In the genomic region with DNA sequence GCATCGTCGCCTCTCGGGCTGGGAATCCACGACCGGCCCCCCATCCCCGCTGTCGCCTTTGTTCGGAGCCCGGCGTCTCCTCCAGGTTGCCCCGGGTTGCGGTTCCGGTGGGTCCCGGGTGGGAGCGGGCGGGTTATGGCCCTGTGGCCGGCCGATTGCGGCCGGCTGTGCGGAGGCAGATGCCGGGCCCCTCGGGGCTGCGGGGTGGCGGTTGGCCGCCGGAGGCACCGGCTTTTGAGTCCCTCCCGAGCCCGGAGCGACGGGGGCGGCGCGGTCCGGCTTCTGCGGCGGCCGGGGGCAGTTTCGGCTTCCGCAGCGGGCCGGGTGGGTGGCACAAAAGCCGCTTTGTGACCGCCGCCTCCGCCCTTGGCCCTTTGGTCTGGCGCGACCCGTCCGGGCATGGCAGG, we compare ENCODE assay signal across 8 cellular contexts. TPM values are rescaled to one million over a fixed set of nuclear protein-coding genes. Genes with fewer than 3 reads are reported as not detected.
DNase-seq lines count a peak whose midpoint lies in the region; ATAC-seq, FAIRE-seq and TF ChIP-seq lines count a peak whose summit lies in the region.

No MANE protein-coding gene starts in this region.

- DNase-seq in GM12891 (ENCODE audit: insufficient read length, low spot score) (peak; percentile 14), cardiac muscle cell (ENCODE audit: low read depth in 1 of 2, low spot score in 1 of 2) (no peak), sigmoid colon (no peak), NCI-H1092 (lab: John Stamatoyannopoulos, UW) (no peak), NCI-H2081 treated with DMSO at 0.1 percent for 48 hours (lab: John Stamatoyannopoulos, UW) (no peak)
- DNase-seq in activated CD4-positive, alpha-beta memory T cell treated with anti-CD3 and anti-CD28 coated beads, Interleukin-2, amount 10 ng/mL, durations not matched to agents 7 days and 5 days = no peak

- peaks cover 40% of the 10 kb centered on the region for H3K4me1 Mint-ChIP-seq in activated CD4-positive, alpha-beta memory T cell treated with anti-CD3 and anti-CD28 coated beads, Interleukin-2, amount 10 ng/mL, durations not matched to agents 7 days and 5 days

- FAIRE-seq in GM12891 (lab: Jason Lieb, UNC) = no peak

- H3K4me1 ChIP-seq in cardiac muscle cell (ENCODE audit: low read depth) (peaks cover 26% of the 10 kb centered on the region), sigmoid colon (peaks cover 0 to 40% (median 21%) of the 10 kb centered on the region in 4 donors)

- peaks cover 28% of the 10 kb centered on the region for H3K36me3 Mint-ChIP-seq in activated CD4-positive, alpha-beta memory T cell treated with anti-CD3 and anti-CD28 coated beads, Interleukin-2, amount 10 ng/mL, durations not matched to agents 7 days and 5 days (ENCODE audit: low read depth)

- peak overlapping the region; percentile 95 for H3K4me3 Mint-ChIP-seq in activated CD4-positive, alpha-beta memory T cell treated with anti-CD3 and anti-CD28 coated beads, Interleukin-2, amount 10 ng/mL, durations not matched to agents 7 days and 5 days

- CTCF ChIA-PET in activated CD4-positive, alpha-beta memory T cell treated with anti-CD3 and anti-CD28 coated beads, Interleukin-2, amount 10 ng/mL, durations not matched to agents 7 days and 5 days (lab: Charles Lee) = interaction anchor here (1.2 to 2.8 kb wide), 3 partner anchors 9 to 220 kb away, joined by 4 to 22 read pairs (median 20); a partner anchor contains a TSS

- H3K36me3 ChIP-seq in cardiac muscle cell (peaks cover 12% of the 10 kb centered on the region), sigmoid colon (peaks cover 0 to 14% (median 9%) of the 10 kb centered on the region in 4 donors)

- H3K9me3 ChIP-seq in cardiac muscle cell (ENCODE audit: low read depth) (no peaks in the 10 kb centered on the region), sigmoid colon (no peaks in the 10 kb centered on the region)

- peak overlapping the region; percentile 96 for H3K27ac Mint-ChIP-seq in activated CD4-positive, alpha-beta memory T cell treated with anti-CD3 and anti-CD28 coated beads, Interleukin-2, amount 10 ng/mL, durations not matched to agents 7 days and 5 days

- no peak for TF ChIP-seq CTCF in cardiac muscle cell (IDR thresholded peaks at IDR 0.05; ENCODE audit: low read depth, low read length)
- no peak for TF ChIP-seq CTCF in sigmoid colon (IDR thresholded peaks at IDR 0.05)

- intact Hi-C loops in sigmoid colon (cut with DNase I) = loop anchor here (2.0 kb wide), 4 partner anchors 62 to 220 kb away; a partner anchor contains a TSS

- POLR2A ChIA-PET in activated CD4-positive, alpha-beta memory T cell treated with anti-CD3 and anti-CD28 coated beads, Interleukin-2, amount 10 ng/mL, durations not matched to agents 7 days and 5 days (lab: Charles Lee) = interaction anchor here (1.1 to 2.6 kb wide), 9 partner anchors 8 to 189 kb away, joined by 3 to 44 read pairs (median 5); a partner anchor contains a TSS

- H3K27me3 Mint-ChIP-seq in activated CD4-positive, alpha-beta memory T cell treated with anti-CD3 and anti-CD28 coated beads, Interleukin-2, amount 10 ng/mL, durations not matched to agents 7 days and 5 days = no peaks in the 10 kb centered on the region

- no peaks in the 10 kb centered on the region for H3K9me3 Mint-ChIP-seq in activated CD4-positive, alpha-beta memory T cell treated with anti-CD3 and anti-CD28 coated beads, Interleukin-2, amount 10 ng/mL, durations not matched to agents 7 days and 5 days

- TF ChIP-seq POLR2A in GM12891 (IDR thresholded peaks at IDR 0.05; ENCODE audit: low read depth, low read length) (no peak), sigmoid colon (IDR thresholded peaks at IDR 0.05) (no peak)

- H3K27me3 ChIP-seq in cardiac muscle cell = no peaks in the 10 kb centered on the region
- no peaks in the 10 kb centered on the region for H3K27me3 ChIP-seq in sigmoid colon

- peak overlapping the region; percentile 95 for H3K4me3 ChIP-seq in cardiac muscle cell
- peak overlapping the region; percentile 81 to 100 (median 95) for H3K4me3 ChIP-seq in sigmoid colon

- H3K27ac ChIP-seq in cardiac muscle cell (peak overlapping the region; percentile 95), sigmoid colon (peak overlapping the region; percentile 97 to 100 (median 100))

- no peak for TF ChIP-seq EP300 in sigmoid colon (IDR thresholded peaks at IDR 0.05)

- peak; percentile 4 for ATAC-seq in HG02642 (IDR thresholded peaks at IDR 0.05; ENCODE audit: poor library complexity, unreplicated experiment)
- no peak for ATAC-seq in HG03457 (IDR thresholded peaks at IDR 0.05; ENCODE audit: unreplicated experiment)

- WGBS in sigmoid colon, 2 donors = 1% methylated on average over 51 of the region's 51 CpGs

TF ChIP-seq in GM12891, 5 proteins besides CTCF, POLR2A, EP300 and RAD21:
- TF ChIP-seq SPI1 (IDR thresholded peaks at IDR 0.05; ENCODE audit: low read depth, low read length) (no peak), POU2F2 (IDR thresholded peaks at IDR 0.05; ENCODE audit: low read depth, low read length) (no peak; the same call in 1 of the 2 replicates), TAF1 (IDR thresholded peaks at IDR 0.05; ENCODE audit: low read depth, low read length) (no peak), POLR2AphosphoS5 (IDR thresholded peaks at IDR 0.05; ENCODE audit: low read depth, low read length) (no peak), PAX5 (IDR thresholded peaks at IDR 0.05; ENCODE audit: insufficient read depth, low read length, severe bottlenecking) (no peak)

RNA-seq across cellular contexts. Expression of a gene that starts 0.5 kb away (rescaled TPM):
- 35.5 TPM for polyA plus RNA-seq in GM12891 (2012; ENCODE audit: low read depth, missing spikeins)
- total RNA-seq in activated CD4-positive, alpha-beta memory T cell treated with anti-CD3 and anti-CD28 coated beads, Interleukin-2, amount 10 ng/mL, durations not matched to agents 7 days and 5 days = 10 to 100 TPM; 62.7 to 63.7 TPM
- 11.8 and 18.7 TPM in 2 replicates for total RNA-seq in cardiac muscle cell
- 62.2 and 65.8 TPM in 2 replicates for polyA plus RNA-seq in cardiac muscle cell
- total RNA-seq in sigmoid colon = 10 to 100 TPM; 21.4 to 56.6 (median 42.2) TPM
- polyA plus RNA-seq in sigmoid colon = 100 to 1,000 TPM in 1 of 3 donors, 10 to 100 TPM in 2; 39.5 to 173 (median 63.1) TPM
